ENCODE assay signal across 8 cellular contexts in the genomic region with DNA sequence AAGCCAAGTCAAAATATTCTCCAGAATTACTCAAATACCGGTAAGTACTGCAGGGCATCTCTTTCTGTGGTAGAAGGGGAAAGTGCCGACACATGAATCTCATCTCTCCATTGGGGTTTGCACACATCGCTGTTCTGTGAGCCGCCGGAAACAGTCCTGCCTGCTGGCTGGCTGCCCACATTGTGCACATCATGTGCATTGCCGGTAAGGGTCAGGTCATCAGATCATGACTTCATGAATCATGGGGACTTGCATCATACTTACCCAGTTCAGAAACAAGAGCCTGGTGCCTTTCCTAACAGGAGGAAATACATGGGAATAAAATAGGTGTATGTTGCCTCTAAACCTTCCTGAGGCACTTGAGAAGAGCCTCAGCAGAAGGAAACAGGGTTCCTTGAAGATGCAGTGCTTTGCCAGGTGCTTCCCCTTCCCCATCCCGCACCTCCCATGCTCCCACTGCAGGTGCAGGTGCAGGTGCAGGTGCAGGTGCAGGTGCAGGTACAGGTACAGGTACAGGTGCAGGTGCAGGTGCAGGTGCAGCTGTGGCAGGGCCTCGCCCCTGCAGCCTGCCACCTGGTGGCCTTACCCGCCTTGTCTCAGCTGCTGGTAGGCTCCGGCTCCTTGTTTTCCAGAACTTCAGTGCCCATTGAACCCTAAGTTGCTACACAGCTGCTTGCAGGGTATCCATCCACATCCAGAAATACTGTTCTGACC. TPM values are rescaled to one million over a fixed set of nuclear protein-coding genes. Genes with fewer than 3 reads are reported as not detected.
DNase-seq lines count a peak whose midpoint lies in the region; ATAC-seq and TF ChIP-seq lines count a peak whose summit lies in the region.

No MANE protein-coding gene starts in this region.

- H3K4me1 Mint-ChIP-seq in endothelial cell (ENCODE audit: unreplicated experiment) = peaks cover 9% of the 10 kb centered on the region

- ATAC-seq in esophagus mucosa = peak; percentile 88
- ATAC-seq in sciatic nerve = peak; percentile 35
- ATAC-seq in HG03378 (IDR thresholded peaks at IDR 0.05; ENCODE audit: unreplicated experiment) = no peak

- peak; percentile 21 for DNase-seq in NCI-H146 (lab: John Stamatoyannopoulos, UW)
- no peak for DNase-seq in NCI-H146 treated with DMSO at 0.1 percent for 48 hours (lab: John Stamatoyannopoulos, UW; ENCODE audit: unreplicated experiment)
- DNase-seq in NB4 (ENCODE audit: low read depth) = peak; percentile 43
- no peak for DNase-seq in sciatic nerve (ENCODE audit: low spot score)
- no peak for DNase-seq in endothelial cell (ENCODE audit: low spot score)
- no peak for DNase-seq in AG20443 (ENCODE audit: low spot score)

- no peak overlapping the region for H3K27ac Mint-ChIP-seq in endothelial cell (ENCODE audit: unreplicated experiment)

- intact Hi-C loops in sciatic nerve (cut with DNase I) = no loop called here

- TF ChIP-seq CTCF in NB4 (IDR thresholded peaks at IDR 0.05; ENCODE audit: low read depth, low read length) (no peak), endothelial cell (IDR thresholded peaks at IDR 0.05; ENCODE audit: unreplicated experiment) (no peak)

- no peak for TF ChIP-seq POLR2A in NB4 (IDR thresholded peaks at IDR 0.05; ENCODE audit: extremely low read depth, insufficient read length)

- no peak overlapping the region for H3K4me3 Mint-ChIP-seq in endothelial cell (ENCODE audit: unreplicated experiment)

- H3K36me3 Mint-ChIP-seq in endothelial cell (ENCODE audit: low read depth, unreplicated experiment) = peaks cover 8% of the 10 kb centered on the region

- H3K4me3 ChIP-seq in NB4 (ENCODE audit: low read depth, low read length) = no peak overlapping the region

- H3K9me3 Mint-ChIP-seq in endothelial cell (ENCODE audit: unreplicated experiment) = no peaks in the 10 kb centered on the region

- no peaks in the 10 kb centered on the region for H3K27me3 Mint-ChIP-seq in endothelial cell (ENCODE audit: unreplicated experiment)

RNA-seq across cellular contexts. Expression of gene GPR137B, which starts 26.5 kb away (rescaled TPM):
- 3.8 TPM for total RNA-seq in esophagus mucosa
- 91.6 TPM for total RNA-seq in sciatic nerve
- 18.2 TPM for total RNA-seq in endothelial cell (ENCODE audit: unreplicated experiment)

Comparison
In these comparisons a context has a peak if more than half of its experiments do, and no peak if none do; other contexts are left out.
1. DNase-seq: peak in NCI-H146 (single experiment) and NB4 (single experiment); none in NCI-H146 treated with DMSO at 0.1 percent for 48 hours (single experiment), sciatic nerve (single experiment), endothelial cell (single experiment) and AG20443 (single experiment).